Comparison of ENCODE assay signal across 8 cellular contexts in genomic region chr4:113278324-113278934, GRCh38.
A peak's percentile ranks its signal among the peaks of the same experiment; 100 is the strongest.
DNase-seq lines count a peak whose midpoint lies in the region; ATAC-seq and TF ChIP-seq lines count a peak whose summit lies in the region.

No MANE protein-coding gene starts in this region.

- no peak overlapping the region for H3K4me3 ChIP-seq in heart left ventricle

- CTCF ChIA-PET in RWPE1 (lab: Yijun Ruan, JAX): interaction anchor here (0.6 to 1.4 kb wide), 4 partner anchors 11 to 718 kb away, joined by 3 read pairs; no protein-coding TSS in a partner anchor

- WGBS in heart left ventricle, 4 donors: 23 to 33% (median 30%) methylated on average over 8 of the region's 8 CpGs

- no peak for TF ChIP-seq POLR2A in heart left ventricle (IDR thresholded peaks at IDR 0.05)

- H3K27ac ChIP-seq in RWPE1 (no peak overlapping the region), heart left ventricle (no peak overlapping the region)

- H3K36me3 ChIP-seq in heart left ventricle: peaks cover 0 to 29% (median 9%) of the 10 kb centered on the region in 9 donors

- ATAC-seq in GM21717 (IDR thresholded peaks at IDR 0.05; ENCODE audit: unreplicated experiment) (peak; percentile 98), heart left ventricle (peak; percentile 68 to 92 (median 83))

- H3K4me1 ChIP-seq in heart left ventricle: peaks cover 0 to 22% (median 0%) of the 10 kb centered on the region in 12 donors

- H3K9me3 ChIP-seq in heart left ventricle: no peaks in the 10 kb centered on the region

- no peaks in the 10 kb centered on the region for H3K27me3 ChIP-seq in heart left ventricle

- DNase-seq in GM03348 (ENCODE audit: low spot score) (peak; percentile 78), HuH-7 (ENCODE audit: low spot score) (peak; percentile 54), RWPE1 (ENCODE audit: low spot score) (peak; percentile 74), heart left ventricle (peak; percentile 63 to 77 (median 73)), retina (peak; percentile 61), dedifferentiated amniotic fluid mesenchymal stem cell (ENCODE audit: extremely low spot score) (no peak)
- DNase-seq in activated effector memory CD4-positive, alpha-beta T cell treated with anti-CD3 and anti-CD28 coated beads, Interleukin-2, amount 50 U/mL, for 16 hours: peak; percentile 74

- POLR2A ChIA-PET in RWPE1 (lab: Yijun Ruan, JAX; ENCODE audit: low non-redundant PET): no interaction called here

- intact Hi-C loops in heart left ventricle (cut with DNase I): loop anchor here in 1 of 10 donors (10.0 kb wide), 1 partner anchor 174 kb away; no protein-coding TSS in a partner anchor

- TF ChIP-seq CTCF in RWPE1 (conservative IDR thresholded peaks at IDR 0.05; ENCODE audit: low read depth) (peak; percentile 84), heart left ventricle (IDR thresholded peaks at IDR 0.05) (peak; percentile 63 to 92 (median 78))
